15 cellular contexts compared by ENCODE assay signal in genomic region chr4:108139089-108139488, GRCh38. TPM values are rescaled to one million over a fixed set of nuclear protein-coding genes. Genes with fewer than 3 reads are reported as not detected.
DNase-seq lines count a peak whose midpoint lies in the region; ATAC-seq lines count a peak whose summit lies in the region.
"Had no signal": no experiment of that assay in that cellular context is flagged by ENCODE, and none has a peak within 500 bp of the region (broad histone marks: within the 10 kb centered on the region; RNA-seq: fewer than 3 reads in every experiment).

No MANE protein-coding gene starts in this region.

- no peaks in the 10 kb centered on the region for H3K27me3 Mint-ChIP-seq in activated T-cell treated with anti-CD3 and anti-CD28 coated beads, Interleukin-2, amount 50 U/mL, for 4 hours (ENCODE audit: low read depth)
- no peaks in the 10 kb centered on the region for H3K27me3 Mint-ChIP-seq in activated CD4-positive, alpha-beta memory T cell treated with anti-CD3 and anti-CD28 coated beads, Interleukin-2, amount 10 ng/mL, durations not matched to agents 7 days and 5 days
- H3K27me3 Mint-ChIP-seq in stimulated activated naive CD8-positive, alpha-beta T cell treated with anti-CD3 and anti-CD28 coated beads, Interleukin-15, Interleukin-2, amounts not matched to agents 100 ng/mL and 50 ng/mL, for 24 hours = no peaks in the 10 kb centered on the region

- peaks cover 25% of the 10 kb centered on the region for H3K36me3 Mint-ChIP-seq in activated T-cell treated with anti-CD3 and anti-CD28 coated beads, Interleukin-2, amount 50 U/mL, for 4 hours (ENCODE audit: insufficient read depth)
- peaks cover 29% of the 10 kb centered on the region for H3K36me3 Mint-ChIP-seq in activated CD4-positive, alpha-beta memory T cell treated with anti-CD3 and anti-CD28 coated beads, Interleukin-2, amount 10 ng/mL, durations not matched to agents 7 days and 5 days (ENCODE audit: low read depth)
- peaks cover 12% of the 10 kb centered on the region for H3K36me3 Mint-ChIP-seq in stimulated activated naive CD8-positive, alpha-beta T cell treated with anti-CD3 and anti-CD28 coated beads, Interleukin-15, Interleukin-2, amounts not matched to agents 100 ng/mL and 50 ng/mL, for 24 hours (ENCODE audit: low read depth)

- CTCF ChIA-PET in activated CD4-positive, alpha-beta memory T cell treated with anti-CD3 and anti-CD28 coated beads, Interleukin-2, amount 10 ng/mL, durations not matched to agents 7 days and 5 days (lab: Charles Lee) = interaction anchor here (0.7 to 1.2 kb wide), 2 partner anchors 26 to 108 kb away, joined by 3 read pairs; no protein-coding TSS in a partner anchor

- POLR2A ChIA-PET in activated CD4-positive, alpha-beta memory T cell treated with anti-CD3 and anti-CD28 coated beads, Interleukin-2, amount 10 ng/mL, durations not matched to agents 7 days and 5 days (lab: Charles Lee) = interaction anchor here (0.9 to 1.9 kb wide), 5 partner anchors 16 to 31 kb away, joined by 3 to 7 read pairs (median 5); no protein-coding TSS in a partner anchor

- ATAC-seq in activated T-cell treated with anti-CD3 and anti-CD28 coated beads, Interleukin-2, amount 50 U/mL, for 4 hours = peak; percentile 60 to 63
- peak; percentile 61 for ATAC-seq in HG02798 (IDR thresholded peaks at IDR 0.05; ENCODE audit: poor library complexity, unreplicated experiment)
- ATAC-seq: effector memory CD8-positive, alpha-beta T cell; Right ventricle myocardium inferior; sciatic nerve had no signal

- intact Hi-C loops in head of caudate nucleus (cut with DNase I) = no loop called here

- H3K4me3 Mint-ChIP-seq in activated T-cell treated with anti-CD3 and anti-CD28 coated beads, Interleukin-2, amount 50 U/mL, for 4 hours = peak overlapping the region; percentile 66
- no peak overlapping the region for H3K4me3 Mint-ChIP-seq in activated CD4-positive, alpha-beta memory T cell treated with anti-CD3 and anti-CD28 coated beads, Interleukin-2, amount 10 ng/mL, durations not matched to agents 7 days and 5 days
- H3K4me3 Mint-ChIP-seq in stimulated activated naive CD8-positive, alpha-beta T cell treated with anti-CD3 and anti-CD28 coated beads, Interleukin-15, Interleukin-2, amounts not matched to agents 100 ng/mL and 50 ng/mL, for 24 hours = peak overlapping the region; percentile 82
- H3K4me3 Mint-ChIP-seq: effector memory CD8-positive, alpha-beta T cell had no signal

- no peaks in the 10 kb centered on the region for H3K9me3 Mint-ChIP-seq in activated T-cell treated with anti-CD3 and anti-CD28 coated beads, Interleukin-2, amount 50 U/mL, for 4 hours
- no peaks in the 10 kb centered on the region for H3K9me3 Mint-ChIP-seq in activated CD4-positive, alpha-beta memory T cell treated with anti-CD3 and anti-CD28 coated beads, Interleukin-2, amount 10 ng/mL, durations not matched to agents 7 days and 5 days
- H3K9me3 Mint-ChIP-seq in stimulated activated naive CD8-positive, alpha-beta T cell treated with anti-CD3 and anti-CD28 coated beads, Interleukin-15, Interleukin-2, amounts not matched to agents 100 ng/mL and 50 ng/mL, for 24 hours = no peaks in the 10 kb centered on the region
- H3K9me3 Mint-ChIP-seq: effector memory CD8-positive, alpha-beta T cell had no signal

- DNase-seq in activated T-cell treated with anti-CD3 and anti-CD28 coated beads, Interleukin-2, amount 50 U/mL, for 4 hours = no peak
- DNase-seq in activated T-cell treated with anti-CD3 and anti-CD28 coated beads, Interleukin-2, amount 50 U/mL, for 48 hours = no peak
- DNase-seq in activated CD4-positive, alpha-beta memory T cell treated with anti-CD3 and anti-CD28 coated beads, Interleukin-2, amount 10 ng/mL, durations not matched to agents 7 days and 5 days = no peak
- DNase-seq in NCI-H446 treated with DMSO at 0.1 percent for 48 hours (lab: John Stamatoyannopoulos, UW) = no peak
- DNase-seq in head of caudate nucleus = no peak
- DNase-seq in mucosa of gallbladder (ENCODE audit: low spot score) = no peak
- DNase-seq: effector memory CD8-positive, alpha-beta T cell; hippocampal formation; midbrain; NCI-H510A; WERI-Rb-1 had no signal

- H3K4me1 Mint-ChIP-seq in activated T-cell treated with anti-CD3 and anti-CD28 coated beads, Interleukin-2, amount 50 U/mL, for 4 hours (ENCODE audit: low read depth) = peaks cover 86% of the 10 kb centered on the region
- peaks cover 71% of the 10 kb centered on the region for H3K4me1 Mint-ChIP-seq in activated CD4-positive, alpha-beta memory T cell treated with anti-CD3 and anti-CD28 coated beads, Interleukin-2, amount 10 ng/mL, durations not matched to agents 7 days and 5 days
- peaks cover 95% of the 10 kb centered on the region for H3K4me1 Mint-ChIP-seq in stimulated activated naive CD8-positive, alpha-beta T cell treated with anti-CD3 and anti-CD28 coated beads, Interleukin-15, Interleukin-2, amounts not matched to agents 100 ng/mL and 50 ng/mL, for 24 hours (ENCODE audit: low read depth)

- peak overlapping the region; percentile 47 for H3K27ac Mint-ChIP-seq in activated CD4-positive, alpha-beta memory T cell treated with anti-CD3 and anti-CD28 coated beads, Interleukin-2, amount 10 ng/mL, durations not matched to agents 7 days and 5 days
- peak overlapping the region; percentile 100 for H3K27ac Mint-ChIP-seq in stimulated activated naive CD8-positive, alpha-beta T cell treated with anti-CD3 and anti-CD28 coated beads, Interleukin-15, Interleukin-2, amounts not matched to agents 100 ng/mL and 50 ng/mL, for 24 hours
- H3K27ac Mint-ChIP-seq: effector memory CD8-positive, alpha-beta T cell had no signal

RNA-seq across cellular contexts. Expression of gene LEF1, which starts 29.6 kb away (rescaled TPM):
- 100 to 1,000 TPM; 140 to 165 (median 148) TPM for total RNA-seq in activated T-cell treated with anti-CD3 and anti-CD28 coated beads, Interleukin-2, amount 50 U/mL, for 4 hours
- 10 to 100 TPM; 67.4 to 68.2 TPM for total RNA-seq in activated CD4-positive, alpha-beta memory T cell treated with anti-CD3 and anti-CD28 coated beads, Interleukin-2, amount 10 ng/mL, durations not matched to agents 7 days and 5 days
- 5.2 TPM for total RNA-seq in mucosa of gallbladder

Comparison
In these comparisons a context has a peak if more than half of its experiments do, and no peak if none do; other contexts are left out.
1. RNA of gene LEF1, which starts 29.6 kb away (total RNA-seq): 140 to 165 TPM in activated T-cell treated with anti-CD3 and anti-CD28 coated beads, Interleukin-2, amount 50 U/mL, for 4 hours and 67.4 to 68.2 TPM in activated CD4-positive, alpha-beta memory T cell treated with anti-CD3 and anti-CD28 coated beads, Interleukin-2, amount 10 ng/mL, durations not matched to agents 7 days and 5 days; 5.2 TPM in mucosa of gallbladder (single experiment); every median in the first group is over 10 times any median in the second.